In genomic region chr9:37286530-37287175, GRCh38 we compare ENCODE assay signal across 12 cellular contexts.
"Had no signal": no experiment of that assay in that cellular context is flagged by ENCODE, and none has a peak within 500 bp of the region (broad histone marks: within the 10 kb centered on the region; RNA-seq: fewer than 3 reads in every experiment).

No MANE protein-coding gene starts in this region.

- H3K27me3 ChIP-seq: adrenal gland, heart right ventricle had no signal

- DNase-seq: activated CD8-positive, alpha-beta memory T cell treated with anti-CD3 and anti-CD28 coated beads, Interleukin-2, amount 10 ng/mL, durations not matched to agents 7 days and 5 days; activated gamma-delta T cell; activated T-cell treated with anti-CD3 and anti-CD28 coated beads, Interleukin-2, amount 50 U/mL, for 4 hours; adrenal gland; caudate nucleus; effector memory CD4-positive, alpha-beta T cell; heart right ventricle; left ventricle myocardium inferior; mesenchymal stem cell; stimulated activated CD4-positive, alpha-beta T cell treated with anti-CD3 and anti-CD28 coated beads, Interleukin-2, amount 100 ng/mL, for 48 hours had no signal

- H3K4me3 Mint-ChIP-seq: activated CD8-positive, alpha-beta memory T cell treated with anti-CD3 and anti-CD28 coated beads, Interleukin-2, amount 10 ng/mL, durations not matched to agents 7 days and 5 days; activated T-cell treated with anti-CD3 and anti-CD28 coated beads, Interleukin-2, amount 50 U/mL, for 4 hours had no signal

- H3K9me3 Mint-ChIP-seq: activated T-cell treated with anti-CD3 and anti-CD28 coated beads, Interleukin-2, amount 50 U/mL, for 4 hours had no signal

- H3K27me3 Mint-ChIP-seq: activated CD8-positive, alpha-beta memory T cell treated with anti-CD3 and anti-CD28 coated beads, Interleukin-2, amount 10 ng/mL, durations not matched to agents 7 days and 5 days had no signal

- H3K27ac ChIP-seq: adrenal gland, coronary artery, heart right ventricle, left ventricle myocardium inferior had no signal

- H3K4me3 ChIP-seq: adrenal gland, coronary artery, heart right ventricle, left ventricle myocardium inferior had no signal

- ATAC-seq: activated CD4-positive, CD25-positive, alpha-beta regulatory T cell treated with anti-CD3 and anti-CD28 coated beads, Interleukin-2, amount 50 U/mL, for 24 hours; activated CD8-positive, alpha-beta memory T cell treated with anti-CD3 and anti-CD28 coated beads, Interleukin-2, amount 10 ng/mL, durations not matched to agents 7 days and 5 days; activated T-cell treated with anti-CD3 and anti-CD28 coated beads, Interleukin-2, amount 50 U/mL, for 4 hours; heart right ventricle had no signal

- H3K27ac Mint-ChIP-seq: activated CD8-positive, alpha-beta memory T cell treated with anti-CD3 and anti-CD28 coated beads, Interleukin-2, amount 10 ng/mL, durations not matched to agents 7 days and 5 days had no signal

- H3K36me3 ChIP-seq: adrenal gland, heart right ventricle, left ventricle myocardium inferior had no signal

- H3K4me1 ChIP-seq: left ventricle myocardium inferior had no signal

- H3K9me3 ChIP-seq: adrenal gland, heart right ventricle, left ventricle myocardium inferior had no signal
